ENCODE assay signal across 1 cellular context in the genomic region with DNA sequence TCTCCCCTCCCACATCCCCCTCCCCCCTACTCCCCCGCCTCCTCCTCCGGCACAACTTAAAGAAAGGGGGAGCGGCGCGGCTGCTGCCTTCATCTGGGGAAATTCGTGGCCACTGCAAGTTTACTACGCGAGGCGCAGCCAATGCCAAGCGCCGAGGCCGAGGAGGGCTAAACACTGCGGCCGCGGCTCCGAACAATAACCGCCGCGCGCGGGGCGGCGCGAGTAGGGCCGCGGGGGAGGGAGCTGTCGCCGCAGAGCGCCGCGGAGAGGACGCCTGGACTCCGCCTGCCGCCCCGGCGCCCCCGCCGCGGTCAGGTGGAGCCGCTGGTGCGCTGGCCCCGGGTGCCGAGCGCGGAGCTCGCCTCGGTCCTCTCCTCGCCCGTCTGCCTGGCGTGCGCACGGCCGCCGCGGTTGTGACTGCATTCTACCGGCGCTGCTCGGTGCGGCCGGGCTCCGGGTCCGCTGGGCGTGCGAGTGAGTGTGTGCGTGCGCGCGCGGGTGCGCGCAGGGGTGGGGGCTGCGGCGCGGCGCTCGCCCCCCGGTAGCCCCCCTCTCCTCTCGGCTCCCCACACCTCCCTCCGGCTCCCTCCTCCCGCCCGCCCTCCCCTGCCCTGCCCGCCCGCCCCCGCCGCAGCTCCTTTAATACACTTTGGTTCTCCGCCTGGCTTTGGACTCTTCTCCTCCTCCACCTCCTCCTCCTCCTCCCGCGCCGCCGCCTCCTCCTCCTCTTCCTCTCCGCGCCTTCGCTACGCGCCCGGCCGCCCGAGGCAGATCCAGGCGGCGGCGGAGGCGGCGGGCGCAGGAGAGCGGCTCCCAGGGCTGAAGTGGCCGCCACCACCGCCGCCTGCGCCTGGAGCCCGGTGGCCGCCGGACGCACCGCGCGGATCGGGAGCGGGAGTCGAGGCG.
TF ChIP-seq lines count a peak whose summit lies in the region.

TSS of gene ZIC2 (plus strand) at position 670 of the 906 bp plus-strand sequence. CDS start 281 bp downstream, outside the sequence.

TF ChIP-seq in HepG2, 621 proteins besides CTCF, POLR2A, EP300 and RAD21 (continued from another document and continues in another):
- TF ChIP-seq, protein P1, sequence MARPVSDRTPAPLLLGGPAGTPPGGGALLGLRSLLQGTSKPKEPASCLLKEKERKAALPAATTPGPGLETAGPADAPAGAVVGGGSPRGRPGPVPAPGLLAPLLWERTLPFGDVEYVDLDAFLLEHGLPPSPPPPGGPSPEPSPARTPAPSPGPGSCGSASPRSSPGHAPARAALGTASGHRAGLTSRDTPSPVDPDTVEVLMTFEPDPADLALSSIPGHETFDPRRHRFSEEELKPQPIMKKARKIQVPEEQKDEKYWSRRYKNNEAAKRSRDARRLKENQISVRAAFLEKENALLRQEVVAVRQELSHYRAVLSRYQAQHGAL (CRISPR knock-in tag; IDR thresholded peaks at IDR 0.05; ENCODE audit: not compliant biosample characterization) = no peak
- TF ChIP-seq TFAP4 (IDR thresholded peaks at IDR 0.05; ENCODE audit: borderline replicate concordance, low read depth) (no peak), TRIM24 (CRISPR knock-in tag; IDR thresholded peaks at IDR 0.05) (no peak), ZNF747 (CRISPR knock-in tag; IDR thresholded peaks at IDR 0.05; ENCODE audit: borderline replicate concordance) (no peak), NAIF1 (CRISPR knock-in tag; IDR thresholded peaks at IDR 0.05; ENCODE audit: borderline replicate concordance) (no peak), E2F2 (CRISPR knock-in tag; IDR thresholded peaks at IDR 0.05; ENCODE audit: borderline replicate concordance) (no peak), STAT6 (CRISPR knock-in tag; IDR thresholded peaks at IDR 0.05; ENCODE audit: borderline replicate concordance) (no peak), ZNF777 (CRISPR knock-in tag; IDR thresholded peaks at IDR 0.05) (0 out of 2 replicates have a peak, but pooled peaks have one; percentile 20), HNRNPK (IDR thresholded peaks at IDR 0.05; ENCODE audit: low read depth, low read length, poor library complexity, severe bottlenecking) (peak; percentile 9), ZBTB14 (CRISPR knock-in tag; IDR thresholded peaks at IDR 0.05) (peak; percentile 78), ZNF17 (CRISPR knock-in tag; IDR thresholded peaks at IDR 0.05) (no peak), ZSCAN25 (CRISPR knock-in tag; IDR thresholded peaks at IDR 0.05) (peak; percentile 74), ZNF446 (CRISPR knock-in tag; IDR thresholded peaks at IDR 0.05) (peak; percentile 50; the same call in 1 of the 2 replicates), ZNF713 (CRISPR knock-in tag; IDR thresholded peaks at IDR 0.05) (no peak), ZNF709 (CRISPR knock-in tag; IDR thresholded peaks at IDR 0.05) (0 out of 2 replicates have a peak, but pooled peaks have one; percentile 47), HNRNPLL (IDR thresholded peaks at IDR 0.05; ENCODE audit: low read depth, low read length, poor library complexity, severe bottlenecking) (peak; percentile 40), RNF2 (conservative IDR thresholded peaks at IDR 0.05; ENCODE audit: low read depth) (peak; percentile 52; the same call in 1 of the 2 replicates), SATB2 (CRISPR knock-in tag; IDR thresholded peaks at IDR 0.05) (no peak), GABPA (IDR thresholded peaks at IDR 0.05; ENCODE audit: low read depth, low read length) (0 out of 2 replicates have a peak, but pooled peaks have one; percentile 4), GABPA (CRISPR knock-in tag; IDR thresholded peaks at IDR 0.05; ENCODE audit: low read depth) (no peak), UBTF (CRISPR knock-in tag; IDR thresholded peaks at IDR 0.05) (peak; percentile 46; the same call in 1 of the 2 replicates), KAT7 (CRISPR knock-in tag; IDR thresholded peaks at IDR 0.05; ENCODE audit: borderline replicate concordance) (no peak), ZNF263 (CRISPR knock-in tag; IDR thresholded peaks at IDR 0.05) (peak; percentile 5; the same call in 1 of the 2 replicates), ZC3H13 (CRISPR knock-in tag; IDR thresholded peaks at IDR 0.05) (no peak), ZNF180 (CRISPR knock-in tag; IDR thresholded peaks at IDR 0.05; ENCODE audit: borderline replicate concordance, low read depth) (no peak)
- TF ChIP-seq, protein P2, sequence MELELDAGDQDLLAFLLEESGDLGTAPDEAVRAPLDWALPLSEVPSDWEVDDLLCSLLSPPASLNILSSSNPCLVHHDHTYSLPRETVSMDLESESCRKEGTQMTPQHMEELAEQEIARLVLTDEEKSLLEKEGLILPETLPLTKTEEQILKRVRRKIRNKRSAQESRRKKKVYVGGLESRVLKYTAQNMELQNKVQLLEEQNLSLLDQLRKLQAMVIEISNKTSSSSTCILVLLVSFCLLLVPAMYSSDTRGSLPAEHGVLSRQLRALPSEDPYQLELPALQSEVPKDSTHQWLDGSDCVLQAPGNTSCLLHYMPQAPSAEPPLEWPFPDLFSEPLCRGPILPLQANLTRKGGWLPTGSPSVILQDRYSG (CRISPR knock-in tag; IDR thresholded peaks at IDR 0.05) = no peak
- TF ChIP-seq, protein P3, sequence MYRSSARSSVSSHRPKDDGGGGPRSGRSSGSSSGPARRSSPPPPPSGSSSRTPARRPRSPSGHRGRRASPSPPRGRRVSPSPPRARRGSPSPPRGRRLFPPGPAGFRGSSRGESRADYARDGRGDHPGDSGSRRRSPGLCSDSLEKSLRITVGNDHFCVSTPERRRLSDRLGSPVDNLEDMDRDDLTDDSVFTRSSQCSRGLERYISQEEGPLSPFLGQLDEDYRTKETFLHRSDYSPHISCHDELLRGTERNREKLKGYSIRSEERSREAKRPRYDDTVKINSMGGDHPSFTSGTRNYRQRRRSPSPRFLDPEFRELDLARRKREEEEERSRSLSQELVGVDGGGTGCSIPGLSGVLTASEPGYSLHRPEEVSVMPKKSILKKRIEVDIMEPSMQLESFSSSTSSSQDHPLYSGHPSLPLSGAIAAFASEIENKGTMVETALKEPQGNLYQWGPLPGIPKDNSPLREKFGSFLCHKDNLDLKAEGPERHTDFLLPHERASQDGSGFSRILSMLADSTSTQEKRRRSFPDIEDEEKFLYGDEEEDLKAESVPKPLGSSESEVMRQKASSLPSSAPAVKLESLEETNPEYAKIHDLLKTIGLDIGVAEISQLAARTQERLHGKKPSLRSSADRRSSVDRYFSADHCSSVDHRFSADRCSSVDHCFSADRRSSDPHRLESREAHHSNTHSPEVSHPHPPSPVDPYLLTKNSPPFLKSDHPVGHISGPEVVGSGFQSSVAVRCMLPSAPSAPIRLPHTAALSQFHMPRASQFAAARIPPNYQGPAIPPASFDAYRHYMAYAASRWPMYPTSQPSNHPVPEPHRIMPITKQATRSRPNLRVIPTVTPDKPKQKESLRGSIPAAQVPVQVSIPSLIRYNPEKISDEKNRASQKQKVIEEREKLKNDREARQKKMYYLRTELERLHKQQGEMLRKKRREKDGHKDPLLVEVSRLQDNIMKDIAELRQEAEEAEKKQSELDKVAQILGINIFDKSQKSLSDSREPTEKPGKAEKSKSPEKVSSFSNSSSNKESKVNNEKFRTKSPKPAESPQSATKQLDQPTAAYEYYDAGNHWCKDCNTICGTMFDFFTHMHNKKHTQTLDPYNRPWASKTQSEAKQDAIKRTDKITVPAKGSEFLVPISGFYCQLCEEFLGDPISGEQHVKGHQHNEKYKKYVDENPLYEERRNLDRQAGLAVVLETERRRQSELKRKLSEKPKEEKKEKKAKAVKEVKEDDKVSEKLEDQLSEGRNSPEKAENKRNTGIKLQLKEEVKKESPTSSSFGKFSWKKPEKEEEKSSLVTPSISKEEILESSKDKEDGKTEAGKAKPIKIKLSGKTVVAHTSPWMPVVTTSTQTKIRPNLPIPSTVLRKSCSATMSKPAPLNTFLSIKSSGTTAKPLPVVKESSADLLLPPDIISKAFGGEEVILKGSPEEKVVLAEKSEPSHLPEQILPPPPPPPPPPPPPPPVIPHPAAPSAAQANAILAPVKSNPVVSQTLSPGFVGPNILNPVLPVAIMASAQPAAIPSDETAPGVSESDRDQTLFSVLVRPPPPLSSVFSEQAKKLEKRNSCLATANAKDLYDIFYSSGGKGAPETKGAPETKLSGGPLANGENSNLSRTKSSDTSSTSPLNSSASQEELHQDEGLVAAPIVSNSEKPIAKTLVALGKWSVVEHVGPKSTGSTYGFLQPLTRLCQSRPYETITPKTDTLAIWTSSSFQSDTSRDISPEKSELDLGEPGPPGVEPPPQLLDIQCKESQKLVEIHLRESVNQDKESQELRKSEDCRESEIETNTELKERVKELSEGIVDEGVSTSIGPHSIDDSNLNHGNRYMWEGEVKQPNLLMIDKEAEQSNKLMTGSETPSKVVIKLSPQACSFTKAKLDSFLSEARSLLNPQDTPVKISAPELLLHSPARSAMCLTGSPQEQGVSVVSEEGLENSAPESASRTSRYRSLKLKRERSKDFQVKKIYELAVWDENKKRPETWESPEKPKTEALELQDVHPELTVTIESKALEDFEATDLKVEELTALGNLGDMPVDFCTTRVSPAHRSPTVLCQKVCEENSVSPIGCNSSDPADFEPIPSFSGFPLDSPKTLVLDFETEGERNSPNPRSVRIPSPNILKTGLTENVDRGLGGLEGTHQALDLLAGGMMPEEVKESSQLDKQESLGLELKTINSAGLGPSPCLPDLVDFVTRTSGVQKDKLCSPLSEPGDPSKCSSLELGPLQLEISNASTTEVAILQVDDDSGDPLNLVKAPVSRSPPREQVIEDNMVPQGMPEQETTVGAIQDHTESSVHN (CRISPR knock-in tag; IDR thresholded peaks at IDR 0.05) = no peak
- TF ChIP-seq, protein P4, sequence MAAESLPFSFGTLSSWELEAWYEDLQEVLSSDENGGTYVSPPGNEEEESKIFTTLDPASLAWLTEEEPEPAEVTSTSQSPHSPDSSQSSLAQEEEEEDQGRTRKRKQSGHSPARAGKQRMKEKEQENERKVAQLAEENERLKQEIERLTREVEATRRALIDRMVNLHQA (CRISPR knock-in tag; IDR thresholded peaks at IDR 0.05) = no peak
- TF ChIP-seq, protein P5, sequence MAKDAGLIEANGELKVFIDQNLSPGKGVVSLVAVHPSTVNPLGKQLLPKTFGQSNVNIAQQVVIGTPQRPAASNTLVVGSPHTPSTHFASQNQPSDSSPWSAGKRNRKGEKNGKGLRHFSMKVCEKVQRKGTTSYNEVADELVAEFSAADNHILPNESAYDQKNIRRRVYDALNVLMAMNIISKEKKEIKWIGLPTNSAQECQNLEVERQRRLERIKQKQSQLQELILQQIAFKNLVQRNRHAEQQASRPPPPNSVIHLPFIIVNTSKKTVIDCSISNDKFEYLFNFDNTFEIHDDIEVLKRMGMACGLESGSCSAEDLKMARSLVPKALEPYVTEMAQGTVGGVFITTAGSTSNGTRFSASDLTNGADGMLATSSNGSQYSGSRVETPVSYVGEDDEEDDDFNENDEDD (CRISPR knock-in tag; IDR thresholded peaks at IDR 0.05; ENCODE audit: borderline replicate concordance) = 0 out of 2 replicates have a peak, but pooled peaks have one; percentile 6
